Comparison of ENCODE assay signal across 11 cellular contexts in the genomic region with DNA sequence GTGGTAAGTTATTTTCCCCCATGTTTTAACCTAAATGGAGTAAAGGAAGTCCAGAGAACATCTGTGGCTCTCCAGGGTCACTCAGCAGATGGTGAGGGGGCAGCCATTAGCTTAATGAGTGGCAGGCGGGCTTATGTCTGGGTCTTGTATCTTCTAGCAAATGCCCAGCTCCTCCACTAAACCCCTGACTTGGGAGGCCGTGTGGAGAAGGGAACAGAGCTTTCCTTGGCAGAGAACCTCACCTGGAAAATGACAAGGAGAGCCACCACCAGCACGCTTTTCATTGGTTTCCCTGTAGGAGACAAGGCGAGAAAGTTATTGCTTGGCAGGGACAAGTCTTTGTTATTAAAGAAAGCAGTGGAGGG. TPM values are rescaled to one million over a fixed set of nuclear protein-coding genes. Genes with fewer than 3 reads are reported as not detected.
A peak's percentile ranks its signal among the peaks of the same experiment; 100 is the strongest.
DNase-seq lines count a peak whose midpoint lies in the region; ATAC-seq and TF ChIP-seq lines count a peak whose summit lies in the region.
"Had no signal": no experiment of that assay in that cellular context is flagged by ENCODE, and none has a peak within 500 bp of the region (broad histone marks: within the 10 kb centered on the region; RNA-seq: fewer than 3 reads in every experiment).

No MANE protein-coding gene starts in this region.

- ATAC-seq in Right ventricle myocardium superior (ENCODE audit: poor library complexity) (no peak), GM19324 (IDR thresholded peaks at IDR 0.05; ENCODE audit: low FRiP score, unreplicated experiment) (no peak)
- ATAC-seq in activated naive CD4-positive, alpha-beta T cell treated with anti-CD3 and anti-CD28 coated beads, Interleukin-2, amount 50 U/mL, for 72 hours: no peak
- ATAC-seq in naive thymus-derived CD4-positive, alpha-beta T cell: no peak

- H3K4me1 Mint-ChIP-seq in naive thymus-derived CD4-positive, alpha-beta T cell: peaks cover 50 to 92% (median 73%) of the 10 kb centered on the region in 7 donors

- H3K36me3 ChIP-seq in right atrium auricular region (no peaks in the 10 kb centered on the region), vagina (no peaks in the 10 kb centered on the region)
- peaks cover 11 to 91% (median 61%) of the 10 kb centered on the region in 3 experiments for H3K36me3 ChIP-seq in naive thymus-derived CD4-positive, alpha-beta T cell (ENCODE audit: control insufficient read depth in 2 of 3, insufficient read depth in 3 of 3, low read length in 3 of 3)

- DNase-seq in right atrium auricular region (ENCODE audit: low spot score) (no peak), Right ventricle myocardium superior (no peak), vagina (ENCODE audit: extremely low spot score in 2 of 2) (no peak), RPMI8226 (no peak), GM10248 (ENCODE audit: extremely low spot score) (no peak)
- no peak for DNase-seq in activated naive CD4-positive, alpha-beta T cell treated with anti-CD3 and anti-CD28 coated beads, Interleukin-2, amount 50 U/mL, for 72 hours (ENCODE audit: low spot score in 2 of 2)
- no peak for DNase-seq in naive thymus-derived CD4-positive, alpha-beta T cell
- DNase-seq: NCI-H1930 had no signal

- CTCF ChIA-PET in naive thymus-derived CD4-positive, alpha-beta T cell (lab: Charles Lee): interaction anchor here (1.0 to 16.3 kb wide), 8 partner anchors 10 to 56 kb away, joined by 3 to 425 read pairs (median 19); no protein-coding TSS in a partner anchor
- CTCF ChIA-PET in GM10248 (lab: Yijun Ruan, JAX): interaction anchor here (1.1 to 24.3 kb wide), 7 partner anchors 10 to 160 kb away, joined by 4 to 356 read pairs (median 12); no protein-coding TSS in a partner anchor

- peaks cover 0 to 70% of the 10 kb centered on the region in 2 donors for H3K4me1 ChIP-seq in right atrium auricular region
- peaks cover 51 to 65% of the 10 kb centered on the region in 2 donors for H3K4me1 ChIP-seq in naive thymus-derived CD4-positive, alpha-beta T cell (ENCODE audit: control insufficient read depth in 2 of 2, insufficient read depth in 2 of 2, low read length in 2 of 2)
- H3K4me1 ChIP-seq in vagina: peaks cover 68% of the 10 kb centered on the region
- H3K4me1 ChIP-seq: parathyroid adenoma had no signal

- TF ChIP-seq CTCF in right atrium auricular region (IDR thresholded peaks at IDR 0.05): no peak
- no peak for TF ChIP-seq CTCF in vagina (IDR thresholded peaks at IDR 0.05)
- no peak for TF ChIP-seq CTCF in GM10248 (IDR thresholded peaks at IDR 0.05; ENCODE audit: control extremely low read depth, extremely low read depth, low read depth, missing control alignments)

- intact Hi-C loops in Right ventricle myocardium superior (cut with DNase I) (loop anchor here (5.0 to 10.0 kb wide), 2 partner anchors 201 to 254 kb away; a partner anchor contains a TSS), vagina (cut with DNase I) (no loop called here)
- intact Hi-C loops in naive thymus-derived CD4-positive, alpha-beta T cell (cut with micrococcal nuclease): no loop called here

- H3K27me3 ChIP-seq in right atrium auricular region (no peaks in the 10 kb centered on the region), vagina (no peaks in the 10 kb centered on the region)
- no peaks in the 10 kb centered on the region for H3K27me3 ChIP-seq in naive thymus-derived CD4-positive, alpha-beta T cell (ENCODE audit: control insufficient read depth in 2 of 2, insufficient read depth in 2 of 2, low read length in 2 of 2)

- no peaks in the 10 kb centered on the region for H3K9me3 ChIP-seq in right atrium auricular region
- no peaks in the 10 kb centered on the region for H3K9me3 ChIP-seq in naive thymus-derived CD4-positive, alpha-beta T cell (ENCODE audit: control insufficient read depth in 2 of 3, low read length in 3 of 3)
- H3K9me3 ChIP-seq in vagina: no peaks in the 10 kb centered on the region

- POLR2A ChIA-PET in naive thymus-derived CD4-positive, alpha-beta T cell (lab: Charles Lee): interaction anchor here (1.0 to 45.4 kb wide), 11 partner anchors 4 to 260 kb away, joined by 3 to 2132 read pairs (median 5); a partner anchor contains a TSS
- POLR2A ChIA-PET in GM10248 (lab: Yijun Ruan, JAX): interaction anchor here (2.0 kb wide), 1 partner anchor 57 kb away, joined by 6 read pairs; no protein-coding TSS in a partner anchor

- peaks cover 0 to 7% of the 10 kb centered on the region in 2 donors for H3K9me3 Mint-ChIP-seq in activated naive CD4-positive, alpha-beta T cell treated with anti-CD3 and anti-CD28 coated beads, Interleukin-2, amount 50 U/mL, for 72 hours
- H3K9me3 Mint-ChIP-seq in naive thymus-derived CD4-positive, alpha-beta T cell: peaks cover 0 to 6% (median 0%) of the 10 kb centered on the region in 11 donors

- H3K27ac ChIP-seq in right atrium auricular region (peak overlapping the region; percentile 62 to 70), vagina (peak overlapping the region; percentile 88)
- peak overlapping the region; percentile 99 for H3K27ac ChIP-seq in naive thymus-derived CD4-positive, alpha-beta T cell (ENCODE audit: low read depth, low read length)
- H3K27ac ChIP-seq: epithelial cell of prostate had no signal

- peak overlapping the region; percentile 74 to 98 for H3K27ac Mint-ChIP-seq in activated naive CD4-positive, alpha-beta T cell treated with anti-CD3 and anti-CD28 coated beads, Interleukin-2, amount 50 U/mL, for 72 hours
- H3K27ac Mint-ChIP-seq in naive thymus-derived CD4-positive, alpha-beta T cell: peak overlapping the region; percentile 86 to 100 (median 100)

- H3K36me3 Mint-ChIP-seq in activated naive CD4-positive, alpha-beta T cell treated with anti-CD3 and anti-CD28 coated beads, Interleukin-2, amount 50 U/mL, for 72 hours: peaks cover 84 to 90% of the 10 kb centered on the region in 2 donors
- peaks cover 35 to 81% (median 70%) of the 10 kb centered on the region in 5 donors for H3K36me3 Mint-ChIP-seq in naive thymus-derived CD4-positive, alpha-beta T cell

- H3K27me3 Mint-ChIP-seq in naive thymus-derived CD4-positive, alpha-beta T cell: no peaks in the 10 kb centered on the region

- H3K4me3 ChIP-seq in right atrium auricular region: no peak overlapping the region
- H3K4me3 ChIP-seq in naive thymus-derived CD4-positive, alpha-beta T cell (ENCODE audit: low read length): peak overlapping the region; percentile 90
- H3K4me3 ChIP-seq in vagina: no peak overlapping the region

- H3K4me3 Mint-ChIP-seq in naive thymus-derived CD4-positive, alpha-beta T cell: peak overlapping the region; percentile 64 to 100 (median 98)

- TF ChIP-seq POLR2A in vagina (IDR thresholded peaks at IDR 0.05): no peak

RNA-seq across cellular contexts. Expression of a gene that starts 6.6 kb away (rescaled TPM):
- under 1 TPM in 1 of 2 donors, not detected in 1; 0.28 TPM for total RNA-seq in right atrium auricular region
- not detected for total RNA-seq in Right ventricle myocardium superior
- total RNA-seq in activated naive CD4-positive, alpha-beta T cell treated with anti-CD3 and anti-CD28 coated beads, Interleukin-2, amount 50 U/mL, for 72 hours: 100 to 1,000 TPM; 287 to 301 TPM
- 100 to 1,000 TPM; 153 to 675 (median 262) TPM for total RNA-seq in naive thymus-derived CD4-positive, alpha-beta T cell
- polyA plus RNA-seq in naive thymus-derived CD4-positive, alpha-beta T cell: 1,000 to 10,000 TPM; 1,350 to 2,301 TPM
- total RNA-seq in vagina: not detected

RNA-seq across cellular contexts. Expression of a gene that starts 57.2 kb away (rescaled TPM):
- total RNA-seq in right atrium auricular region (not detected), Right ventricle myocardium superior (not detected), vagina (296 TPM)
- total RNA-seq in activated naive CD4-positive, alpha-beta T cell treated with anti-CD3 and anti-CD28 coated beads, Interleukin-2, amount 50 U/mL, for 72 hours: 10 to 100 TPM in 1 of 2 donors, 1 to 10 TPM in 1; 1.7 to 11.6 TPM
- 10 to 100 TPM in 1 of 5 experiments, 1 to 10 TPM in 2, not detected in 2; 1.2 to 10.3 (median 1.3) TPM for total RNA-seq in naive thymus-derived CD4-positive, alpha-beta T cell
- polyA plus RNA-seq in naive thymus-derived CD4-positive, alpha-beta T cell: not detected

Comparison
In these comparisons a context has a peak if more than half of its experiments do, and no peak if none do; other contexts are left out.
1. RNA of a gene that starts 6.6 kb away (total RNA-seq): 287 to 301 TPM in activated naive CD4-positive, alpha-beta T cell treated with anti-CD3 and anti-CD28 coated beads, Interleukin-2, amount 50 U/mL, for 72 hours and 153 to 675 TPM in naive thymus-derived CD4-positive, alpha-beta T cell; 0.28 TPM in right atrium auricular region, not detected in vagina (single experiment) and not detected in Right ventricle myocardium superior (single experiment); every median in the first group is over 100 times any median in the second.
2. RNA of a gene that starts 57.2 kb away (total RNA-seq): 296 TPM in vagina (single experiment); 1.7 to 11.6 TPM in activated naive CD4-positive, alpha-beta T cell treated with anti-CD3 and anti-CD28 coated beads, Interleukin-2, amount 50 U/mL, for 72 hours, 1.2 to 10.3 TPM in naive thymus-derived CD4-positive, alpha-beta T cell, not detected in right atrium auricular region and not detected in Right ventricle myocardium superior (single experiment); every median in the first group is over 10 times any median in the second.
3. Peak in every context shown above with its lines, with median percentiles within 50 percentile points of each other: H3K27ac ChIP-seq.